In the genomic region with DNA sequence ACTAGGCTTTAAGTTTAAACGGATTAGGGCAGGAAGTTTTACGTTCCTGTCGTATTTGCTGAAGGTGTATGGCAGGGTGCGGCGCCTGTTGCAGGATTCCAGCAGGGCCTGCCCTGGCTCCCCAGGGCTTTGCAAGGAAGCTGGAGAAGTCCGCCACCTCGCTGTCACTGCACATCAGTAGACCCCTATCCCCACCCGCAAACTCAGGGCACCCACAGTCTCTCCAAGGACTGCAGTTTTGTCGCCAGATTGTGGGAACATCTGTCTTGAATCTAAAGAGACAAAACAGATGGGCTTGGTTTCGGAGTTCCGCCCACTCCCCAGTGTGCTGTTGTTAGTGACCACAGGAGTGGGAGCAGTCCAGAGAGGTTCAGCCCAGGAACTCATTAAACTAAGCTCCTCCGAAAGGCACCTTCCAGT, we compare ENCODE assay signal across 15 cellular contexts.
A peak's percentile ranks its signal among the peaks of the same experiment; 100 is the strongest.
DNase-seq lines count a peak whose midpoint lies in the region; ATAC-seq and TF ChIP-seq lines count a peak whose summit lies in the region.
"Had no signal": no experiment of that assay in that cellular context is flagged by ENCODE, and none has a peak within 500 bp of the region (broad histone marks: within the 10 kb centered on the region; RNA-seq: fewer than 3 reads in every experiment).

No MANE protein-coding gene starts in this region.

- H3K27ac ChIP-seq in BLaER1 treated with 17β-estradiol and CSF1 and Interleukin-3, amounts not matched to agents 10 nM and 100 nM = no peak overlapping the region
- H3K27ac ChIP-seq in ectodermal cell (ENCODE audit: insufficient read depth, low read depth, low read length, poor library complexity, severe bottlenecking) (peak overlapping the region; percentile 83), gastrocnemius medialis (no peak overlapping the region)
- H3K27ac ChIP-seq: KMS-11, uterus had no signal

- no peak for TF ChIP-seq POLR2A in gastrocnemius medialis (IDR thresholded peaks at IDR 0.05)

- H3K4me1 ChIP-seq in BLaER1 treated with 17β-estradiol and CSF1 and Interleukin-3, amounts not matched to agents 10 nM and 100 nM = peaks cover 0 to 18% (median 9%) of the 10 kb centered on the region in 10 experiments; a peak in 13 of 20 replicates
- peaks cover 30% of the 10 kb centered on the region for H3K4me1 ChIP-seq in ectodermal cell (ENCODE audit: control insufficient read depth, insufficient read depth, low read length)
- H3K4me1 ChIP-seq in gastrocnemius medialis = peaks cover 0 to 1% of the 10 kb centered on the region in 2 donors
- H3K4me1 ChIP-seq: uterus had no signal

- in situ Hi-C loops in gastrocnemius medialis (cut with MboI; ENCODE audit: low sequenced_read_pairs in 4 of 4) = no loop called here

- TF ChIP-seq CTCF in nephron progenitor cell (IDR thresholded peaks at IDR 0.05) (no peak), gastrocnemius medialis (IDR thresholded peaks at IDR 0.05 in 4 of 5, conservative IDR thresholded peaks at IDR 0.05 in 1 of 5) (no peak)

- no peaks in the 10 kb centered on the region for H3K27me3 Mint-ChIP-seq in nephron progenitor cell (ENCODE audit: low read depth, poor library complexity)
- H3K27me3 Mint-ChIP-seq in activated naive CD8-positive, alpha-beta T cell treated with anti-CD3 and anti-CD28 coated beads for 36 hours = no peaks in the 10 kb centered on the region

- H3K9ac ChIP-seq in BLaER1 treated with 17β-estradiol and CSF1 and Interleukin-3, amounts not matched to agents 10 nM and 100 nM = no peak overlapping the region
- H3K9ac ChIP-seq: KMS-11 had no signal

- DNase-seq in LoVo (ENCODE audit: low spot score) (peak; percentile 88), nephron progenitor cell (peak; percentile 7), NCI-H2107 treated with DMSO at 0.1 percent for 48 hours (lab: John Stamatoyannopoulos, UW; ENCODE audit: unreplicated experiment) (no peak), gastrocnemius medialis (no peak)
- DNase-seq in activated naive CD8-positive, alpha-beta T cell treated with anti-CD3 and anti-CD28 coated beads for 36 hours = no peak
- DNase-seq: AML-193; GOT3; NCI-H2081; stimulated activated CD4-positive, alpha-beta T cell treated with anti-CD3 and anti-CD28 coated beads, Interleukin-15, amount 100 ng/mL, for 24 hours; stimulated activated CD8-positive, alpha-beta memory T cell treated with anti-CD3 and anti-CD28 coated beads, Interleukin-4, amount 100 ng/mL, for 48 hours; uterus had no signal

- no peaks in the 10 kb centered on the region for H3K27me3 ChIP-seq in BLaER1 treated with 17β-estradiol and CSF1 and Interleukin-3, amounts not matched to agents 10 nM and 100 nM
- H3K27me3 ChIP-seq in ectodermal cell (ENCODE audit: control insufficient read depth, insufficient read depth, low read length, poor library complexity, severe bottlenecking) (no peaks in the 10 kb centered on the region), gastrocnemius medialis (no peaks in the 10 kb centered on the region)
- H3K27me3 ChIP-seq: uterus had no signal

- WGBS in ectodermal cell, 2 experiments = 23 to 24% methylated on average over 12 of the region's 12 CpGs

- 0 out of 22 replicates have a peak, but pooled peaks cover 0 to 5% (median 0%) of the 10 kb centered on the region in 11 experiments for H3K9me3 ChIP-seq in BLaER1 treated with 17β-estradiol and CSF1 and Interleukin-3, amounts not matched to agents 10 nM and 100 nM (replicated peaks in 1 of 11)
- H3K9me3 ChIP-seq in ectodermal cell (ENCODE audit: control insufficient read depth, low read length) (no peaks in the 10 kb centered on the region), gastrocnemius medialis (no peaks in the 10 kb centered on the region)
- H3K9me3 ChIP-seq: uterus had no signal

- H3K4me3 ChIP-seq in BLaER1 treated with 17β-estradiol and CSF1 and Interleukin-3, amounts not matched to agents 10 nM and 100 nM = no peak overlapping the region
- no peak overlapping the region for H3K4me3 ChIP-seq in ectodermal cell (ENCODE audit: insufficient read depth, low read depth, low read length)
- no peak overlapping the region for H3K4me3 ChIP-seq in gastrocnemius medialis
- H3K4me3 ChIP-seq: uterus had no signal

- H3K4me2 ChIP-seq in BLaER1 treated with 17β-estradiol and CSF1 and Interleukin-3, amounts not matched to agents 10 nM and 100 nM = peak overlapping the region in 10 of 11 experiments; percentile 9 to 74 (median 50); a peak in 15 of 22 replicates
- H3K4me2 ChIP-seq: KMS-11 had no signal

- no peak overlapping the region for H3K4me3 Mint-ChIP-seq in nephron progenitor cell
- H3K4me3 Mint-ChIP-seq in activated naive CD8-positive, alpha-beta T cell treated with anti-CD3 and anti-CD28 coated beads for 36 hours = no peak overlapping the region

- no peaks in the 10 kb centered on the region for H3K36me3 Mint-ChIP-seq in nephron progenitor cell (ENCODE audit: low read depth)
- H3K36me3 Mint-ChIP-seq in activated naive CD8-positive, alpha-beta T cell treated with anti-CD3 and anti-CD28 coated beads for 36 hours = no peaks in the 10 kb centered on the region

- H3K4me1 Mint-ChIP-seq in nephron progenitor cell = peaks cover 18% of the 10 kb centered on the region
- H3K4me1 Mint-ChIP-seq in activated naive CD8-positive, alpha-beta T cell treated with anti-CD3 and anti-CD28 coated beads for 36 hours = no peaks in the 10 kb centered on the region

- intact Hi-C loops in gastrocnemius medialis (cut with DNase I; ENCODE audit: low total_unique reads) = no loop called here

- ATAC-seq in gastrocnemius medialis (no peak), HG03457 (IDR thresholded peaks at IDR 0.05; ENCODE audit: unreplicated experiment) (no peak)

- no peaks in the 10 kb centered on the region for H3K36me3 ChIP-seq in BLaER1 treated with 17β-estradiol and CSF1 and Interleukin-3, amounts not matched to agents 10 nM and 100 nM
- H3K36me3 ChIP-seq in ectodermal cell (ENCODE audit: control insufficient read depth, insufficient read depth, low read length) (no peaks in the 10 kb centered on the region), gastrocnemius medialis (no peaks in the 10 kb centered on the region)
- H3K36me3 ChIP-seq: uterus had no signal

- H3K27ac Mint-ChIP-seq in nephron progenitor cell = no peak overlapping the region
- H3K27ac Mint-ChIP-seq in activated naive CD8-positive, alpha-beta T cell treated with anti-CD3 and anti-CD28 coated beads for 36 hours = no peak overlapping the region

- no peaks in the 10 kb centered on the region for H3K9me3 Mint-ChIP-seq in nephron progenitor cell
- no peaks in the 10 kb centered on the region for H3K9me3 Mint-ChIP-seq in activated naive CD8-positive, alpha-beta T cell treated with anti-CD3 and anti-CD28 coated beads for 36 hours

- no peaks in the 10 kb centered on the region for H4K20me1 ChIP-seq in BLaER1 treated with 17β-estradiol and CSF1 and Interleukin-3, amounts not matched to agents 10 nM and 100 nM

Comparison
In these comparisons a context has a peak if more than half of its experiments do, and no peak if none do; other contexts are left out.
1. DNase-seq: peak in LoVo (single experiment) and nephron progenitor cell (single experiment); none in NCI-H2107 treated with DMSO at 0.1 percent for 48 hours (single experiment), activated naive CD8-positive, alpha-beta T cell treated with anti-CD3 and anti-CD28 coated beads for 36 hours (single experiment) and gastrocnemius medialis (0 of 2).